9 cellular contexts compared by ENCODE assay signal in the genomic region with DNA sequence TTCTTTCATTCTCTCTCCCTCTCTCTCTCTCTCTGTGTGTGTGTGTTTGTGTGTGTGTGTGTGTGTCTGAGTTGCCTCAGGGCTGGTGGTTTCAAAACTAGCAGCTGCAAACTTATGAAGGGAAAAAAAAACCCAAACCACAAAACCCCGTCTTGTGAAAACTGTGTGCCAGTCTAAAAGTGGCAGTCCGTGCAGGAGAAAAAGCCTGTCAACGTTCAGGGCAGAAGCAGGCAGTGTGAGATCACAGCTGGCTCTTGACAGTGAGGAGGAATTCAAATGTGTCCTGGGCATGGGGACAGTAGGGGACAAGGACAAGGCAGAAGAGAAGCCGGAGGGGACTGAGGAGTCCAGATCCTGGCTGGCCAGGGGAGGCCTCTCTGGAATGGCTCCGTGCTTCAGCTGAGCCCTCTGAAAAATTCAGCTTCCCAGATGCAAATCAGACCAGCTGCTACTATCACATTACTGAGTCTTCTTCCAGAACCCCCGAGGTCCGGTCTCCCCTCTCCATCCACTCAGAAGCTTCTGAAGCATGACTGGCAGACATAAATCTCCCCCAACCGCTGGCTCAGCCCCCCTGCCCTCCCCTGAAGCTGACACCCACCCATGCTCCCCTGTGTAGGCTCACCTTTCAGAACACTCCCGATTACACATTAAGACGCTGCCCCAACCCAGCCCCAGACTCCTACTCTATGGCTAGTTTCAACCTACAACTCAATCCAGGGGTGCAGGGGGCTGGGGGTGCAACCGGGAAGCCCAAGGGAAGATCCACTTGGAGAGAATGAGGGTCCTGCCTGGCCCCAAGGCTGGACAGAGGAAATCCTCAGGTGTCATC. TPM values are rescaled to one million over a fixed set of nuclear protein-coding genes. Genes with fewer than 3 reads are reported as not detected.
DNase-seq lines count a peak whose midpoint lies in the region; ATAC-seq, FAIRE-seq and TF ChIP-seq lines count a peak whose summit lies in the region.
"Had no signal": no experiment of that assay in that cellular context is flagged by ENCODE, and none has a peak within 500 bp of the region (broad histone marks: within the 10 kb centered on the region; RNA-seq: fewer than 3 reads in every experiment).

No MANE protein-coding gene starts in this region.

- no peaks in the 10 kb centered on the region for H3K9me3 Mint-ChIP-seq in T-helper 2 cell treated with Interferon-gamma antibody and Interleukin-4, amounts not matched to agents 5 μg/mL and 100 μg/mL, for 36 hours

- TF ChIP-seq RAD21 in liver (IDR thresholded peaks at IDR 0.05) (no peak), HepG2 (CRISPR knock-in tag; IDR thresholded peaks at IDR 0.05) (no peak)

- intact Hi-C loops in HepG2 (cut with micrococcal nuclease; ENCODE audit: unreplicated experiment), result no loop called here
- intact Hi-C loops in esophagus squamous epithelium (cut with DNase I), result no loop called here

- no peaks in the 10 kb centered on the region for H4K20me1 ChIP-seq in HepG2 (ENCODE audit: insufficient read depth, low read length)

- no peak for DNase-seq in HepG2 (ENCODE audit: low spot score)
- peak; percentile 52 for DNase-seq in T-helper 2 cell treated with Interferon-gamma antibody and Interleukin-4, amounts not matched to agents 5 μg/mL and 100 μg/mL, for 36 hours (ENCODE audit: low spot score)
- peak; percentile 27 for DNase-seq in esophagus squamous epithelium (lab: John Stamatoyannopoulos, UW)
- peak; percentile 44 to 60 for DNase-seq in stimulated activated CD4-positive, alpha-beta T cell treated with anti-CD3 and anti-CD28 coated beads, Interleukin-2, amount 100 ng/mL, for 24 hours
- no peak for DNase-seq in A172 (ENCODE audit: low spot score)
- DNase-seq in NCI-H446 treated with DMSO at 0.1 percent for 48 hours (lab: John Stamatoyannopoulos, UW), result no peak

- H3K27me3 ChIP-seq in liver (ENCODE audit: control insufficient read depth in 4 of 4, insufficient read depth in 4 of 4, low read length in 3 of 4) (no peaks in the 10 kb centered on the region), HepG2 (ENCODE audit: control insufficient read depth in 1 of 2, insufficient read depth in 2 of 2, low read length in 2 of 2) (peaks cover 8 to 27% of the 10 kb centered on the region in 2 experiments; a peak in 3 of 5 replicates), esophagus squamous epithelium (no peaks in the 10 kb centered on the region)

- TF ChIP-seq POLR2A in HepG2 (IDR thresholded peaks at IDR 0.05; ENCODE audit: insufficient read depth in 1 of 2, low read depth in 2 of 2, low read length in 2 of 2) (no peak), esophagus squamous epithelium (IDR thresholded peaks at IDR 0.05) (peak in 1 of 4 donors; percentile 19)

- no peak for TF ChIP-seq EP300 in HepG2 (IDR thresholded peaks at IDR 0.05; ENCODE audit: low read depth in 2 of 2, low read length in 2 of 2)
- TF ChIP-seq EP300 in HepG2 (CRISPR knock-in tag; IDR thresholded peaks at IDR 0.05; ENCODE audit: borderline replicate concordance), result no peak

- H3K27ac Mint-ChIP-seq in T-helper 2 cell treated with Interferon-gamma antibody and Interleukin-4, amounts not matched to agents 5 μg/mL and 100 μg/mL, for 36 hours, result peak overlapping the region; percentile 75

- peak overlapping the region in 1 of 2 donors; percentile 36 for H3K9ac ChIP-seq in liver (ENCODE audit: low read depth in 1 of 2, low read length in 2 of 2)
- H3K9ac ChIP-seq in HepG2 (ENCODE audit: insufficient read depth, low read depth, low read length), result no peak overlapping the region

- H3K79me2 ChIP-seq in HepG2 (ENCODE audit: insufficient read depth, low read length), result no peaks in the 10 kb centered on the region

- no peak overlapping the region for H3K4me2 ChIP-seq in HepG2 (ENCODE audit: low read depth, low read length)

- 53% methylated on average over 11 of the region's 11 CpGs for WGBS in liver
- WGBS in HepG2 (ENCODE audit: low lambda C conversion rate), result 10% methylated on average over 11 of the region's 11 CpGs
- WGBS in esophagus squamous epithelium, 2 donors, result 28 to 39% methylated on average over 8 of the region's 11 CpGs

- peaks cover 84% of the 10 kb centered on the region for H3K4me1 Mint-ChIP-seq in T-helper 2 cell treated with Interferon-gamma antibody and Interleukin-4, amounts not matched to agents 5 μg/mL and 100 μg/mL, for 36 hours (ENCODE audit: low read depth)

- H3K4me1 ChIP-seq in liver (ENCODE audit: control insufficient read depth in 4 of 4, insufficient read depth in 4 of 4, low read length in 3 of 4), result peaks cover 0 to 25% (median 7%) of the 10 kb centered on the region in 4 donors
- no peaks in the 10 kb centered on the region for H3K4me1 ChIP-seq in HepG2 (ENCODE audit: insufficient read depth, low read length)
- H3K4me1 ChIP-seq in esophagus squamous epithelium, result peaks cover 9 to 86% (median 36%) of the 10 kb centered on the region in 3 donors

- no peak overlapping the region for H2AFZ ChIP-seq in HepG2 (ENCODE audit: low read length)

- POLR2A ChIA-PET in HepG2 (lab: Yijun Ruan, JAX), result no interaction called here

- BruUV-seq in HepG2 (replicated peaks; lab: Mats Ljungman, UMichigan), result no TSS peak

- in situ Hi-C loops in HepG2 (cut with HindIII; ENCODE audit: extremely low pct_ligation_motif_present, low pct_unique_long_range_greater_than_20kb), result no loop called here

- ATAC-seq in HepG2 (no peak), HG03159 (IDR thresholded peaks at IDR 0.05; ENCODE audit: unreplicated experiment) (peak; percentile 45)

- no peaks in the 10 kb centered on the region for H3K36me3 ChIP-seq in liver (ENCODE audit: control insufficient read depth in 4 of 4, insufficient read depth in 3 of 4, low read depth in 1 of 4, low read length in 3 of 4)
- no peaks in the 10 kb centered on the region for H3K36me3 ChIP-seq in HepG2 (replicated peaks in 1 of 2; ENCODE audit: control insufficient read depth in 1 of 2, insufficient read depth in 2 of 2, low read length in 2 of 2)
- H3K36me3 ChIP-seq in esophagus squamous epithelium, result no peaks in the 10 kb centered on the region

- H3K9me3 ChIP-seq in liver (ENCODE audit: control insufficient read depth in 4 of 4, low read length in 3 of 4) (no peaks in the 10 kb centered on the region), HepG2 (ENCODE audit: low read length) (no peaks in the 10 kb centered on the region), esophagus squamous epithelium (no peaks in the 10 kb centered on the region)

- no peak for FAIRE-seq in HepG2 (lab: Jason Lieb, UNC)
- FAIRE-seq: bronchial epithelial cell had no signal

- H3K27me3 Mint-ChIP-seq in T-helper 2 cell treated with Interferon-gamma antibody and Interleukin-4, amounts not matched to agents 5 μg/mL and 100 μg/mL, for 36 hours (ENCODE audit: low read depth), result no peaks in the 10 kb centered on the region

- TF ChIP-seq CTCF in liver (IDR thresholded peaks at IDR 0.05; ENCODE audit: low read depth, low read length, missing input control), result no peak
- no peak for TF ChIP-seq CTCF in HepG2 (CRISPR knock-in tag; IDR thresholded peaks at IDR 0.05)
- TF ChIP-seq CTCF in esophagus squamous epithelium (IDR thresholded peaks at IDR 0.05), result no peak

- H3K27ac ChIP-seq in liver (ENCODE audit: low read depth in 1 of 2, low read length in 2 of 2) (peak overlapping the region; percentile 37 to 44), HepG2 (ENCODE audit: extremely low read length, insufficient read depth, low read length) (no peak overlapping the region), esophagus squamous epithelium (peak overlapping the region; percentile 9 to 82 (median 66))

- peak overlapping the region; percentile 64 for H3K4me3 Mint-ChIP-seq in T-helper 2 cell treated with Interferon-gamma antibody and Interleukin-4, amounts not matched to agents 5 μg/mL and 100 μg/mL, for 36 hours

- CTCF ChIA-PET in HepG2 (lab: Yijun Ruan, JAX; ENCODE audit: low intra/inter-chr PET ratio, low total read pairs), result no interaction called here

- H3K36me3 Mint-ChIP-seq in T-helper 2 cell treated with Interferon-gamma antibody and Interleukin-4, amounts not matched to agents 5 μg/mL and 100 μg/mL, for 36 hours (ENCODE audit: low read depth), result peaks cover 49% of the 10 kb centered on the region

- H3K4me3 ChIP-seq in liver (ENCODE audit: low read depth in 1 of 3, low read length in 3 of 3) (no peak overlapping the region), HepG2 (replicated peaks in 1 of 3; ENCODE audit: insufficient read depth in 1 of 3, low read depth in 2 of 3, low read length in 3 of 3) (no peak overlapping the region), esophagus squamous epithelium (no peak overlapping the region)

TF ChIP-seq in liver, 16 proteins besides CTCF, POLR2A, EP300 and RAD21 (continues in another document):
- TF ChIP-seq TAF1 (conservative IDR thresholded peaks at IDR 0.05) (no peak), FOXA1 (IDR thresholded peaks at IDR 0.05) (no peak)

RNA-seq across cellular contexts. Expression of a gene that starts 32.0 kb away (rescaled TPM):
- total RNA-seq in liver, result 10 to 100 TPM in 1 of 2 donors, 1 to 10 TPM in 1; 5.9 to 18.1 TPM
- polyA plus RNA-seq in liver, result 1 to 10 TPM; 2.5 to 4.1 TPM
- not detected in 2 replicates for total RNA-seq in HepG2 (2016; rRNA removed; fragmentation: Illumina TruSeq; extraction: Trizol)
- total RNA-seq in HepG2 (2016; cell fraction: cytosol; rRNA removed; fragmentation: Illumina TruSeq; extraction: Trizol; ENCODE audit: low read depth), result not detected in 2 replicates
- not detected in 2 replicates for total RNA-seq in HepG2 (2016; cell fraction: insoluble cytoplasmic fraction; rRNA removed; fragmentation: Illumina TruSeq; extraction: Trizol)
- not detected in 2 replicates for total RNA-seq in HepG2 (2016; cell fraction: membrane; rRNA removed; fragmentation: Illumina TruSeq; extraction: Trizol)
- not detected in 2 replicates for total RNA-seq in HepG2 (2016; cell fraction: nucleus; rRNA removed; fragmentation: Illumina TruSeq; extraction: Trizol)
- polyA plus RNA-seq in HepG2 (2011; rRNA removed), result not detected in 2 replicates
- polyA plus RNA-seq in HepG2 (2011; cell fraction: cytosol; rRNA removed), result not detected in 2 replicates
- not detected in 2 replicates for polyA plus RNA-seq in HepG2 (2011; cell fraction: nucleus; rRNA removed)
- not detected in 2 replicates for polyA plus RNA-seq in HepG2 (2012)
- not detected in 2 replicates for polyA plus RNA-seq in HepG2 (2016; cell fraction: cytosol; fragmentation: Illumina TruSeq; extraction: Trizol; ENCODE audit: low read depth)
- not detected in 2 replicates for polyA plus RNA-seq in HepG2 (2016; cell fraction: insoluble cytoplasmic fraction; fragmentation: Illumina TruSeq; extraction: Trizol; ENCODE audit: low read depth)
- not detected in 2 replicates for polyA plus RNA-seq in HepG2 (2016; cell fraction: membrane; fragmentation: Illumina TruSeq; extraction: Trizol; ENCODE audit: low read depth)
- not detected in 2 replicates for polyA plus RNA-seq in HepG2 (2016; cell fraction: nucleus; fragmentation: Illumina TruSeq; extraction: Trizol; ENCODE audit: insufficient read depth, low read depth)
- polyA minus RNA-seq in HepG2 (2011; rRNA and poly(A)+ RNA removed; ENCODE audit: low replicate concordance), result not detected in 2 replicates
- not detected in 2 replicates for polyA minus RNA-seq in HepG2 (2011; cell fraction: cytosol; rRNA and poly(A)+ RNA removed)
- polyA minus RNA-seq in HepG2 (2011; cell fraction: nucleus; rRNA and poly(A)+ RNA removed), result not detected in 2 replicates
- 10 to 100 TPM in 2 of 4 donors, 1 to 10 TPM in 2; 1.5 to 24.6 (median 7.4) TPM for total RNA-seq in esophagus squamous epithelium
- 3.6 and 6.1 TPM in 2 replicates for total RNA-seq in A172 (2014; rRNA removed; shearing (Covaris generic))

Comparison
In these comparisons a context has a peak if more than half of its experiments do, and no peak if none do; other contexts are left out.
1. DNase-seq: peak in T-helper 2 cell treated with Interferon-gamma antibody and Interleukin-4, amounts not matched to agents 5 μg/mL and 100 μg/mL, for 36 hours (single experiment), esophagus squamous epithelium (single experiment) and stimulated activated CD4-positive, alpha-beta T cell treated with anti-CD3 and anti-CD28 coated beads, Interleukin-2, amount 100 ng/mL, for 24 hours (2 of 2); none in HepG2 (single experiment), A172 (single experiment) and NCI-H446 treated with DMSO at 0.1 percent for 48 hours (single experiment).